29 cellular contexts compared by ENCODE assay signal in genomic region chr6:71284785-71285184, GRCh38. TPM values are rescaled to one million over a fixed set of nuclear protein-coding genes. Genes with fewer than 3 reads are reported as not detected.
A peak's percentile ranks its signal among the peaks of the same experiment; 100 is the strongest.
DNase-seq lines count a peak whose midpoint lies in the region; ATAC-seq and TF ChIP-seq lines count a peak whose summit lies in the region.
"Had no signal": no experiment of that assay in that cellular context is flagged by ENCODE, and none has a peak within 500 bp of the region (broad histone marks: within the 10 kb centered on the region; RNA-seq: fewer than 3 reads in every experiment).

No MANE protein-coding gene starts in this region.

- H3K27ac ChIP-seq in RWPE2 (ENCODE audit: poor library complexity, severe bottlenecking) (peak overlapping the region; percentile 45), hepatocyte (no peak overlapping the region)
- H3K27ac ChIP-seq: C4-2B, HL-60, PC-9, SK-N-MC had no signal

- TF ChIP-seq CTCF in RWPE2 (IDR thresholded peaks at IDR 0.05; ENCODE audit: poor library complexity, severe bottlenecking) (no peak), epithelial cell of esophagus (IDR thresholded peaks at IDR 0.05; ENCODE audit: insufficient read depth, low read depth, low read length, missing control alignments) (no peak), hepatocyte (IDR thresholded peaks at IDR 0.05; ENCODE audit: poor library complexity) (no peak)

- no peaks in the 10 kb centered on the region for H3K9me3 ChIP-seq in RWPE2 (ENCODE audit: severe bottlenecking)
- no peaks in the 10 kb centered on the region for H3K9me3 ChIP-seq in hepatocyte (ENCODE audit: low read depth)
- H3K9me3 ChIP-seq: Caco-2, HAP-1 had no signal

- peaks cover 2% of the 10 kb centered on the region for H3K79me2 ChIP-seq in hepatocyte

- H3K4me1 ChIP-seq in RWPE2 (ENCODE audit: insufficient read depth, poor library complexity, severe bottlenecking) (peaks cover 23% of the 10 kb centered on the region), hepatocyte (ENCODE audit: insufficient read depth) (no peaks in the 10 kb centered on the region)

- H3K4me3 ChIP-seq in RWPE2 (ENCODE audit: severe bottlenecking) (no peak overlapping the region), epithelial cell of esophagus (ENCODE audit: low read length) (no peak overlapping the region), hepatocyte (no peak overlapping the region)
- H3K4me3 ChIP-seq: GM12878, HAP-1, PC-9, SK-N-MC had no signal

- H4K20me1 ChIP-seq in hepatocyte (ENCODE audit: insufficient read depth, poor library complexity, severe bottlenecking) = no peaks in the 10 kb centered on the region

- no peaks in the 10 kb centered on the region for H3K27me3 ChIP-seq in RWPE2 (ENCODE audit: insufficient read depth, poor library complexity, severe bottlenecking)
- H3K27me3 ChIP-seq in hepatocyte = no peaks in the 10 kb centered on the region

- peak; percentile 40 for ATAC-seq in RWPE2 (ENCODE audit: low read depth)
- no peak for ATAC-seq in HG02970 (IDR thresholded peaks at IDR 0.05; ENCODE audit: low FRiP score, unreplicated experiment)
- ATAC-seq: CD8-positive, alpha-beta T cell; GM12878 had no signal

- H3K9me2 ChIP-seq in hepatocyte (replicated peaks; ENCODE audit: insufficient read depth) = no peaks in the 10 kb centered on the region

- no peak overlapping the region for H3K4me2 ChIP-seq in hepatocyte
- H3K4me2 ChIP-seq: PC-9 had no signal

- H3K36me3 ChIP-seq in RWPE2 (ENCODE audit: low read depth) = no peaks in the 10 kb centered on the region
- no peaks in the 10 kb centered on the region for H3K36me3 ChIP-seq in hepatocyte (replicated peaks; ENCODE audit: insufficient read depth, low read depth)
- H3K36me3 ChIP-seq: HAP-1 had no signal

- H2AFZ ChIP-seq in hepatocyte = no peak overlapping the region
- H2AFZ ChIP-seq: PC-9 had no signal

- DNase-seq in RWPE2 (ENCODE audit: low spot score) = no peak
- peak; percentile 91 for DNase-seq in epithelial cell of esophagus (ENCODE audit: low read depth)
- DNase-seq in hepatocyte (ENCODE audit: low spot score) = peak; percentile 24
- no peak for DNase-seq in NCI-H524 (lab: John Stamatoyannopoulos, UW)
- DNase-seq in NCI-H69 (lab: John Stamatoyannopoulos, UW) = no peak
- DNase-seq in DMS53 (lab: John Stamatoyannopoulos, UW) = no peak
- DNase-seq: Caco-2; CD8-positive, alpha-beta T cell; DMS79; EL; GDM1; GOT3; HFFc6; Kasumi-1; MV-4-11; NCI-H1105; NCI-H1436 treated with DMSO at 0.1 percent for 48 hours; NCI-H187 treated with DMSO at 0.1 percent for 48 hours; NCI-H524 treated with DMSO at 0.1 percent for 48 hours; NCI-H82; PC-9; SHP77 had no signal

RNA-seq across cellular contexts. Expression of gene OGFRL1, which starts 3.8 kb away (rescaled TPM):
- 67.1 and 83.8 TPM in 2 replicates for total RNA-seq in hepatocyte
- polyA plus RNA-seq in hepatocyte = 40.7 and 41.7 TPM in 2 replicates
- total RNA-seq: HT-29 had no signal

Comparison
In these comparisons a context has a peak if more than half of its experiments do, and no peak if none do; other contexts are left out.
1. DNase-seq: peak in epithelial cell of esophagus (single experiment) and hepatocyte (single experiment); none in RWPE2 (single experiment), NCI-H524 (0 of 2), NCI-H69 (single experiment) and DMS53 (single experiment).